In the genomic region with DNA sequence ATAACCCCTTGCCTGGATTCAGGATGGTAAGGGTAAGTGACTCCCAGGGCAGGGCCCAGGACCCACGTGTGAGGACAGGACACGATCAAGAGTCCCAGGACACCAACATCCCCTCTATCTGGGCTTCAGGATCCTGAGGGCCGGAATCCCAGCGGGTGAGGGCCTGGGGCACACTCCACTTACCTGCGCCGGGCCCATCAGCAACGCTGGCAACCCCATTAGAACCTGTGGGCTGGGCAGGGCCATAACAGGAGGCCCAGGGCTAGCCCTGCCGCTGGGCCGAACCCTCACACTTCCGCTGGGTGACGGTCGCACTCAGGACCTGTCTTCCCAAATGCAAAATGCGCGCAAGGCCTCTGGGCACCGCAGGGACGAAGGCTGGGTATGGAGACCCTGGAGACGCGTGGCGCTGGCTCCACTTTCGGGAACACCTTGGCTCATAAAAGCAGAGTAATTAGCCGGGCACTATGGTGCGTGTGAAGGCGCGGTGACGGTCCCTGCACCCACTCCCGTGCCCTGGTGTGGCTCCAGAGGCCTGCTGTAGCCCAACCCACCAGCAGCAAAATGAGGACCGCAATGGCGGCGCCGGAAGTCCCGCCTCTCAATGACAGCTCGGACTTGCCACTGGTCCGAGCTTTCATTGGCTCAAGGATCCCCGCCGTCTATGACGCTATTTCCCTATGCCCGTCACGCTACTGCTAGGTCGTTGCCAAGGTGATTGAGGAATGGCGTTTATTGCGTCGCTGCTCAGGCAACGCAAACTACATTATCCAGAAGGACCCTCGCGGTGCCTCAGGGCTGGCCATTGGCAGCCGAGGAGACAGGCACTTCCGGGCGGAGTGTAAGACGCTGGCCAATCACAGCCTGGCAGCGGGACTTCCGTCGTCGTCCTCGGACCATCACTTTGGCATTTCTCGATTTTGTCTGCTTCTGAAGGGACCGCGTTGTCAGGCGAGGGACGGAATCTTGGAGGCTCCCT, we compare ENCODE assay signal across 2 cellular contexts.
TF ChIP-seq lines count a peak whose summit lies in the region.

A gene (minus strand): TSS at position 578 of the 979 bp plus-strand sequence. CDS start 332 bp downstream, at position 246.

TF ChIP-seq in liver, 16 proteins besides CTCF, POLR2A, EP300 and RAD21:
- no peak for TF ChIP-seq FOXA2 (IDR thresholded peaks at IDR 0.05)
- no peak for TF ChIP-seq TAF1 (conservative IDR thresholded peaks at IDR 0.05)
- no peak for TF ChIP-seq FOXA1 (IDR thresholded peaks at IDR 0.05)
- peak; percentile 98 for TF ChIP-seq YY1 (IDR thresholded peaks at IDR 0.05)
- no peak for TF ChIP-seq NR2F2 (IDR thresholded peaks at IDR 0.05)
- TF ChIP-seq, protein P1, sequence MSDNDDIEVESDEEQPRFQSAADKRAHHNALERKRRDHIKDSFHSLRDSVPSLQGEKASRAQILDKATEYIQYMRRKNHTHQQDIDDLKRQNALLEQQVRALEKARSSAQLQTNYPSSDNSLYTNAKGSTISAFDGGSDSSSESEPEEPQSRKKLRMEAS (IDR thresholded peaks at IDR 0.05): peak; percentile 69
- TF ChIP-seq, protein P2, sequence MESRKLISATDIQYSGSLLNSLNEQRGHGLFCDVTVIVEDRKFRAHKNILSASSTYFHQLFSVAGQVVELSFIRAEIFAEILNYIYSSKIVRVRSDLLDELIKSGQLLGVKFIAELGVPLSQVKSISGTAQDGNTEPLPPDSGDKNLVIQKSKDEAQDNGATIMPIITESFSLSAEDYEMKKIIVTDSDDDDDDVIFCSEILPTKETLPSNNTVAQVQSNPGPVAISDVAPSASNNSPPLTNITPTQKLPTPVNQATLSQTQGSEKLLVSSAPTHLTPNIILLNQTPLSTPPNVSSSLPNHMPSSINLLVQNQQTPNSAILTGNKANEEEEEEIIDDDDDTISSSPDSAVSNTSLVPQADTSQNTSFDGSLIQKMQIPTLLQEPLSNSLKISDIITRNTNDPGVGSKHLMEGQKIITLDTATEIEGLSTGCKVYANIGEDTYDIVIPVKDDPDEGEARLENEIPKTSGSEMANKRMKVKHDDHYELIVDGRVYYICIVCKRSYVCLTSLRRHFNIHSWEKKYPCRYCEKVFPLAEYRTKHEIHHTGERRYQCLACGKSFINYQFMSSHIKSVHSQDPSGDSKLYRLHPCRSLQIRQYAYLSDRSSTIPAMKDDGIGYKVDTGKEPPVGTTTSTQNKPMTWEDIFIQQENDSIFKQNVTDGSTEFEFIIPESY (IDR thresholded peaks at IDR 0.05): peak; percentile 44
- no peak for TF ChIP-seq EGR1 (IDR thresholded peaks at IDR 0.05; ENCODE audit: low read depth in 2 of 2)
- peak; percentile 68 for TF ChIP-seq SP1 (IDR thresholded peaks at IDR 0.05)
- TF ChIP-seq GABPA (IDR thresholded peaks at IDR 0.05 in 1 of 2, conservative IDR thresholded peaks at IDR 0.05 in 1 of 2): peak; percentile 80 to 96
- no peak for TF ChIP-seq RXRA (IDR thresholded peaks at IDR 0.05)

TF ChIP-seq in HepG2, 621 proteins besides CTCF, POLR2A, EP300 and RAD21:
- TF ChIP-seq PRMT3 (CRISPR knock-in tag; IDR thresholded peaks at IDR 0.05; ENCODE audit: borderline replicate concordance, low read depth): no peak
